In genomic region chrX:100478714-100479113, GRCh38 we compare ENCODE assay signal across 19 cellular contexts.
DNase-seq lines count a peak whose midpoint lies in the region; ATAC-seq, FAIRE-seq and TF ChIP-seq lines count a peak whose summit lies in the region.
"Had no signal": no experiment of that assay in that cellular context is flagged by ENCODE, and none has a peak within 500 bp of the region (broad histone marks: within the 10 kb centered on the region; RNA-seq: fewer than 3 reads in every experiment).

No MANE protein-coding gene starts in this region.

- TF ChIP-seq RAD21 in A549 (conservative IDR thresholded peaks at IDR 0.05 in 1 of 2, IDR thresholded peaks at IDR 0.05 in 1 of 2) = no peak

- no peaks in the 10 kb centered on the region for H3K4me1 Mint-ChIP-seq in mesothelial cell of epicardium
- peaks cover 17% of the 10 kb centered on the region for H3K4me1 Mint-ChIP-seq in endodermal cell
- H3K4me1 Mint-ChIP-seq: CD14-positive monocyte; CD4-positive, alpha-beta memory T cell had no signal

- TF ChIP-seq POLR2A in A549 (IDR thresholded peaks at IDR 0.05; ENCODE audit: low read length) = no peak

- no peak overlapping the region for H3K4me3 Mint-ChIP-seq in mesothelial cell of epicardium
- no peak overlapping the region for H3K4me3 Mint-ChIP-seq in endodermal cell
- H3K4me3 Mint-ChIP-seq: CD14-positive monocyte; CD4-positive, alpha-beta memory T cell; H9 had no signal

- CTCF ChIA-PET in A549 (lab: Yijun Ruan, JAX) = no interaction called here

- peaks cover 28% of the 10 kb centered on the region for H3K27me3 ChIP-seq in endodermal cell (ENCODE audit: control insufficient read depth, insufficient read depth, low read length, poor library complexity, severe bottlenecking)
- H3K27me3 ChIP-seq: BLaER1 had no signal

- TF ChIP-seq CTCF in A549 (IDR thresholded peaks at IDR 0.05) (no peak), mesothelial cell of epicardium (IDR thresholded peaks at IDR 0.05; ENCODE audit: unreplicated experiment) (no peak), endodermal cell (conservative IDR thresholded peaks at IDR 0.05) (no peak)

- H3K27ac Mint-ChIP-seq in mesothelial cell of epicardium = no peak overlapping the region
- H3K27ac Mint-ChIP-seq in endodermal cell = no peak overlapping the region
- H3K27ac Mint-ChIP-seq: CD14-positive monocyte; CD4-positive, alpha-beta memory T cell; H9 had no signal

- peak; percentile 65 for ATAC-seq in Right ventricle myocardium inferior
- ATAC-seq in A549 = no peak
- peak; percentile 54 for ATAC-seq in sciatic nerve

- DNase-seq in Right ventricle myocardium inferior (ENCODE audit: missing footprints) = no peak
- DNase-seq in cardiac septum (ENCODE audit: low spot score) = no peak
- DNase-seq in A549 (ENCODE audit: low read depth in 1 of 2, low spot score in 1 of 2) = no peak
- peak; percentile 4 for DNase-seq in left kidney (ENCODE audit: low read depth, low spot score)
- DNase-seq in sciatic nerve (ENCODE audit: low spot score) = no peak
- no peak for DNase-seq in mesothelial cell of epicardium (ENCODE audit: low spot score in 2 of 2, unreplicated experiment in 2 of 2)
- no peak for DNase-seq in endodermal cell
- DNase-seq: CD4-positive, alpha-beta memory T cell; DMS153; DMS79; GDM1; GOT3; H9; IMR-90 had no signal

- WGBS in A549 (ENCODE audit: missing lambda C conversion rate) = 48% methylated on average over 1 of the region's 1 CpG
- 92% methylated on average over 1 of the region's 1 CpG; no CpG with 5 or more reads in 1 of the 2 experiments for WGBS in endodermal cell (ENCODE audit: insufficient coverage in 1 of 2, insufficient read length in 1 of 2), 2 experiments

- no peaks in the 10 kb centered on the region for H3K9me3 ChIP-seq in A549
- H3K9me3 ChIP-seq in endodermal cell (ENCODE audit: control insufficient read depth, low read length) = no peaks in the 10 kb centered on the region
- H3K9me3 ChIP-seq: BLaER1 had no signal

- H3K36me3 ChIP-seq in endodermal cell (ENCODE audit: control insufficient read depth, insufficient read depth, low read length) = no peaks in the 10 kb centered on the region
- H3K36me3 ChIP-seq: BLaER1 had no signal

- FAIRE-seq in A549 (lab: Jason Lieb, UNC) = peak; percentile 49
- FAIRE-seq: GM12892, HTR-8/SVneo had no signal

- no peak overlapping the region for H3K27ac ChIP-seq in A549
- no peak overlapping the region for H3K27ac ChIP-seq in endodermal cell (ENCODE audit: low read depth, low read length)
- H3K27ac ChIP-seq: 22Rv1, BLaER1 had no signal

- H3K27me3 Mint-ChIP-seq in mesothelial cell of epicardium (ENCODE audit: low read depth) (no peaks in the 10 kb centered on the region), endodermal cell (ENCODE audit: insufficient read depth) (peaks cover 43% of the 10 kb centered on the region)
- H3K27me3 Mint-ChIP-seq: CD4-positive, alpha-beta memory T cell had no signal

- H3K4me3 ChIP-seq in A549 (no peak overlapping the region), endodermal cell (ENCODE audit: low read length) (no peak overlapping the region)
- H3K4me3 ChIP-seq: BLaER1 had no signal

- no peak for TF ChIP-seq EP300 in A549 (IDR thresholded peaks at IDR 0.05)

- POLR2A ChIA-PET in A549 (lab: Yijun Ruan, JAX) = no interaction called here

- intact Hi-C loops in Right ventricle myocardium inferior (cut with DNase I) = no loop called here
- intact Hi-C loops in cardiac septum (cut with DNase I) = no loop called here
- intact Hi-C loops in sciatic nerve (cut with DNase I) = no loop called here

- no peaks in the 10 kb centered on the region for H3K4me1 ChIP-seq in A549
- H3K4me1 ChIP-seq in endodermal cell (ENCODE audit: control insufficient read depth, insufficient read depth, low read length) = no peaks in the 10 kb centered on the region

- no peak overlapping the region for H3K9ac ChIP-seq in endodermal cell (ENCODE audit: extremely low read depth, low read length, poor library complexity, severe bottlenecking)
- H3K9ac ChIP-seq: BLaER1 had no signal

- H3K9me3 Mint-ChIP-seq in mesothelial cell of epicardium (peaks cover 45% of the 10 kb centered on the region), endodermal cell (no peaks in the 10 kb centered on the region)
- H3K9me3 Mint-ChIP-seq: CD14-positive monocyte; CD4-positive, alpha-beta memory T cell had no signal

- H3K4me2 ChIP-seq in A549 = no peak overlapping the region
- H3K4me2 ChIP-seq: BLaER1 had no signal

- H3K36me3 Mint-ChIP-seq in mesothelial cell of epicardium (no peaks in the 10 kb centered on the region), endodermal cell (ENCODE audit: low read depth) (no peaks in the 10 kb centered on the region)
- H3K36me3 Mint-ChIP-seq: CD14-positive monocyte; CD4-positive, alpha-beta memory T cell had no signal

TF ChIP-seq in A549, 52 proteins besides CTCF, POLR2A, EP300 and RAD21:
- TF ChIP-seq MAX (IDR thresholded peaks at IDR 0.05) (no peak), HEYL (CRISPR knock-in tag; IDR thresholded peaks at IDR 0.05) (no peak), FOXS1 (CRISPR knock-in tag; IDR thresholded peaks at IDR 0.05) (no peak), RFX5 (IDR thresholded peaks at IDR 0.05) (no peak), ATOH8 (CRISPR knock-in tag; IDR thresholded peaks at IDR 0.05; ENCODE audit: low read depth) (no peak), ESRRA (IDR thresholded peaks at IDR 0.05; ENCODE audit: borderline replicate concordance, low read length) (no peak), RNF2 (IDR thresholded peaks at IDR 0.05; ENCODE audit: borderline replicate concordance, low read depth) (no peak), JUNB (IDR thresholded peaks at IDR 0.05) (no peak), CBX2 (IDR thresholded peaks at IDR 0.05; ENCODE audit: borderline replicate concordance, low read depth) (no peak)
- TF ChIP-seq, protein P1, sequence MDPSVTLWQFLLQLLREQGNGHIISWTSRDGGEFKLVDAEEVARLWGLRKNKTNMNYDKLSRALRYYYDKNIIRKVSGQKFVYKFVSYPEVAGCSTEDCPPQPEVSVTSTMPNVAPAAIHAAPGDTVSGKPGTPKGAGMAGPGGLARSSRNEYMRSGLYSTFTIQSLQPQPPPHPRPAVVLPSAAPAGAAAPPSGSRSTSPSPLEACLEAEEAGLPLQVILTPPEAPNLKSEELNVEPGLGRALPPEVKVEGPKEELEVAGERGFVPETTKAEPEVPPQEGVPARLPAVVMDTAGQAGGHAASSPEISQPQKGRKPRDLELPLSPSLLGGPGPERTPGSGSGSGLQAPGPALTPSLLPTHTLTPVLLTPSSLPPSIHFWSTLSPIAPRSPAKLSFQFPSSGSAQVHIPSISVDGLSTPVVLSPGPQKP (IDR thresholded peaks at IDR 0.05; ENCODE audit: low read depth, low read length) = no peak
- TF ChIP-seq, protein P2, sequence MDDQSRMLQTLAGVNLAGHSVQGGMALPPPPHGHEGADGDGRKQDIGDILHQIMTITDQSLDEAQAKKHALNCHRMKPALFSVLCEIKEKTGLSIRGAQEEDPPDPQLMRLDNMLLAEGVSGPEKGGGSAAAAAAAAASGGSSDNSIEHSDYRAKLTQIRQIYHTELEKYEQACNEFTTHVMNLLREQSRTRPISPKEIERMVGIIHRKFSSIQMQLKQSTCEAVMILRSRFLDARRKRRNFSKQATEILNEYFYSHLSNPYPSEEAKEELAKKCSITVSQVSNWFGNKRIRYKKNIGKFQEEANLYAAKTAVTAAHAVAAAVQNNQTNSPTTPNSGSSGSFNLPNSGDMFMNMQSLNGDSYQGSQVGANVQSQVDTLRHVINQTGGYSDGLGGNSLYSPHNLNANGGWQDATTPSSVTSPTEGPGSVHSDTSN (IDR thresholded peaks at IDR 0.05) = no peak
TF ChIP-seq in A549: peak in this region for 0.

Comparison
In these comparisons a context has a peak if more than half of its experiments do, and no peak if none do; other contexts are left out.
1. ATAC-seq: peak in Right ventricle myocardium inferior (single experiment) and sciatic nerve (single experiment); none in A549 (0 of 2).